ENCODE assay signal across 14 cellular contexts in the genomic region with DNA sequence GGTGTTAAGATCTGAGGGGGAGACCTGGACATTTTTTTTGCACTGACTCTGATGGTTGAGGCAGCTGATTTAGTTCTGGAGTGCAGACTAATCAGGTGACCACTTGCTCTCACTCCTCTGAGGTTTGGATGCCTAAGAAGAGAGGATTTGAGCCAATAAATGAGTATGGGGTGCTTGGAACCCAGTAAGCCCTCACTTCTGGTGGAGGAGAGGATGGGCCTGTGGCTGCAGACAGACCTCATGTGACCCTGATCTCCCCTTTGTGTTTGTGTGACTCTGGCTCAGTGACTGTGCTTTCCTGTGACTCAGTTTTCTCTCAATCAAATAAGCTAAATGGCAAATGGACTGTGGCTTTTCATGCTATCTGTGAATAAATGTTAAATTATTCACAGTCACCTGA. TPM values are rescaled to one million over a fixed set of nuclear protein-coding genes. Genes with fewer than 3 reads are reported as not detected.
"Had no signal": no experiment of that assay in that cellular context is flagged by ENCODE, and none has a peak within 500 bp of the region (broad histone marks: within the 10 kb centered on the region; RNA-seq: fewer than 3 reads in every experiment).

No MANE protein-coding gene starts in this region.

RNA-seq across cellular contexts. Expression of a gene that starts 2.8 kb away (rescaled TPM):
- total RNA-seq: cardiac muscle cell, endodermal cell, fibroblast of villous mesenchyme, left lobe of liver, lung, myocyte, occipital lobe, posterior vena cava, right atrium auricular region, skeletal muscle tissue, T-helper 17 cell, urinary bladder had no signal
- polyA plus RNA-seq: cardiac muscle cell, esophagus, lung, neural cell, urinary bladder had no signal

RNA-seq across cellular contexts. Expression of a gene that starts 16.5 kb away (rescaled TPM):
- total RNA-seq: cardiac muscle cell, endodermal cell, left lobe of liver, lung, myocyte, occipital lobe, posterior vena cava, right atrium auricular region, skeletal muscle tissue, T-helper 17 cell, urinary bladder had no signal
- polyA plus RNA-seq: cardiac muscle cell, esophagus, lung, neural cell, urinary bladder had no signal

RNA-seq across cellular contexts. Expression of a gene that starts 54.7 kb away (rescaled TPM):
- total RNA-seq: cardiac muscle cell, endodermal cell, left lobe of liver, lung, occipital lobe, posterior vena cava, right atrium auricular region, skeletal muscle tissue, urinary bladder had no signal
- polyA plus RNA-seq: cardiac muscle cell, esophagus, lung, neural cell, urinary bladder had no signal
